Comparison of ENCODE assay signal across 7 cellular contexts in the genomic region with DNA sequence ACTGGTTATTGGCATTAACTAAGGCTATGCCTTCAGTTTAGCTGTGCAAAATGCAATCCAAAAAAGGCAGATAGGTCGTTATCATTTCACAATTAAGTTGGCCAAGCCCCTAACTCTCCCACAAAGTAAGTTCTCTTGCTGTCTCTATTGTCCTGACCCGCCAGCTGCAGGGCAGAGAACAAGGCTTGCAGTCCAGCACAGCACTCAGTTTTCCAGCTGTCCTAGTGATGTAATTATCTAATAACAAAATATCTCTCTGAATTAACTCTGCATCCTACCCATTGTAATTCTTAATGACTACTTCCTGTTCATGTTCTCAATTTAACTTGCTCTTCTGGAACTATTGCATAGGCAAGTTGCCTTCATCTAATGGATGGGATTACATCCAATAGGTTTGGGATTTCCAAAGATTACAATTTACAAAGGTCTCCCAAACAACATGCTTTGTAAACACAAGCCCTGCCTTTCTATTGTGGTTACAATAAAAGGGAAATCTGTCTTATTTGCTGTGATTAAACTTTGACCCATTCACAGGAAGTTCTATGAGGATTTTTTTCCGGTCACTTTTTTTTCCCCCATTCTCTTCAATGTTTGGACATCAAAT. TPM values are rescaled to one million over a fixed set of nuclear protein-coding genes. Genes with fewer than 3 reads are reported as not detected.
DNase-seq lines count a peak whose midpoint lies in the region; ATAC-seq and TF ChIP-seq lines count a peak whose summit lies in the region.

No MANE protein-coding gene starts in this region.

- no peak overlapping the region for H2AFZ ChIP-seq in mammary epithelial cell (ENCODE audit: low read depth, low read length)
- H2AFZ ChIP-seq in smooth muscle cell (ENCODE audit: low read depth) = no peak overlapping the region

- H4K20me1 ChIP-seq in mammary epithelial cell (ENCODE audit: insufficient read depth, low read length) = no peaks in the 10 kb centered on the region
- peaks cover 74% of the 10 kb centered on the region for H4K20me1 ChIP-seq in smooth muscle cell (ENCODE audit: low read depth)

- DNase-seq in LHCN-M2 (ENCODE audit: low read depth) (peak; percentile 76), RWPE2 (ENCODE audit: low spot score) (no peak), heart right ventricle (peak; percentile 31 to 51), sciatic nerve (ENCODE audit: low spot score) (no peak), mammary epithelial cell (no peak), smooth muscle cell (lab: John Stamatoyannopoulos, UW; ENCODE audit: unreplicated experiment) (no peak)

- peaks cover 24% of the 10 kb centered on the region for H3K36me3 ChIP-seq in RWPE2 (ENCODE audit: low read depth)
- H3K36me3 ChIP-seq in heart right ventricle = no peaks in the 10 kb centered on the region
- peaks cover 4% of the 10 kb centered on the region for H3K36me3 ChIP-seq in mammary epithelial cell (ENCODE audit: insufficient read depth, low read length)
- H3K36me3 ChIP-seq in smooth muscle cell (ENCODE audit: low read depth) = no peaks in the 10 kb centered on the region

- ATAC-seq in RWPE2 (ENCODE audit: low read depth) = 0 out of 3 replicates have a peak, but pooled peaks have one; percentile 16
- peak; percentile 85 to 94 (median 90) for ATAC-seq in heart right ventricle
- peak; percentile 93 for ATAC-seq in sciatic nerve
- no peak for ATAC-seq in HG03520 (IDR thresholded peaks at IDR 0.05; ENCODE audit: unreplicated experiment)

- H3K27me3 ChIP-seq in RWPE2 (ENCODE audit: insufficient read depth, poor library complexity, severe bottlenecking) (no peaks in the 10 kb centered on the region), heart right ventricle (no peaks in the 10 kb centered on the region), mammary epithelial cell (ENCODE audit: insufficient read depth, low read length) (no peaks in the 10 kb centered on the region), smooth muscle cell (ENCODE audit: low read depth) (no peaks in the 10 kb centered on the region)

- H3K9ac ChIP-seq in mammary epithelial cell (ENCODE audit: insufficient read depth, low read length) = no peak overlapping the region
- no peak overlapping the region for H3K9ac ChIP-seq in smooth muscle cell (ENCODE audit: low read depth)

- dilution Hi-C loops in mammary epithelial cell (cut with HindIII; ENCODE audit: low sequenced_read_pairs) = no loop called here

- H3K4me2 ChIP-seq in mammary epithelial cell (ENCODE audit: insufficient read depth, low read depth, low read length) = no peak overlapping the region
- H3K4me2 ChIP-seq in smooth muscle cell = no peak overlapping the region

- H3K79me2 ChIP-seq in mammary epithelial cell (ENCODE audit: insufficient read depth, low read length) = peaks cover 96% of the 10 kb centered on the region
- H3K79me2 ChIP-seq in smooth muscle cell (ENCODE audit: low read depth) = peaks cover 91% of the 10 kb centered on the region

- H3K9me3 ChIP-seq in RWPE2 (ENCODE audit: severe bottlenecking) (peaks cover 3% of the 10 kb centered on the region), heart right ventricle (peaks cover 0 to 4% (median 0%) of the 10 kb centered on the region in 11 donors), mammary epithelial cell (replicated peaks; ENCODE audit: insufficient read depth, low read length) (peaks cover 4% of the 10 kb centered on the region), smooth muscle cell (replicated peaks; ENCODE audit: low read depth) (no peaks in the 10 kb centered on the region)

- in situ Hi-C loops in mammary epithelial cell (cut with MboI; ENCODE audit: low sequenced_read_pairs in 2 of 2) = no loop called here

- CTCF ChIA-PET in mammary epithelial cell (lab: Charles Lee; ENCODE audit: low non-redundant PET) = no interaction called here

- H3K4me3 ChIP-seq in RWPE2 (ENCODE audit: severe bottlenecking) (no peak overlapping the region), heart right ventricle (no peak overlapping the region), mammary epithelial cell (replicated peaks in 1 of 3; ENCODE audit: insufficient read depth in 1 of 3, low read depth in 2 of 3, low read length in 3 of 3) (no peak overlapping the region), smooth muscle cell (no peak overlapping the region)

- no TSS peak for BruUV-seq in mammary epithelial cell (replicated peaks; lab: Mats Ljungman, UMichigan)

- WGBS in heart right ventricle, 2 donors = 20 to 23% methylated on average over 3 of the region's 3 CpGs
- WGBS in mammary epithelial cell (ENCODE audit: low coverage, missing lambda C conversion rate) = 84% methylated on average over 3 of the region's 3 CpGs
- WGBS in smooth muscle cell (ENCODE audit: low lambda C conversion rate) = 91% methylated on average over 3 of the region's 3 CpGs

- H3K27ac ChIP-seq in RWPE2 (ENCODE audit: poor library complexity, severe bottlenecking) = peak overlapping the region; percentile 7
- peak overlapping the region in 8 of 10 donors; percentile 9 to 69 (median 37) for H3K27ac ChIP-seq in heart right ventricle
- H3K27ac ChIP-seq in mammary epithelial cell (ENCODE audit: insufficient read depth, low read depth, low read length) = no peak overlapping the region
- H3K27ac ChIP-seq in smooth muscle cell (ENCODE audit: low read depth) = no peak overlapping the region

- H3F3A ChIP-seq in smooth muscle cell (ENCODE audit: low read depth) = no peaks in the 10 kb centered on the region

- TF ChIP-seq CTCF in RWPE2 (IDR thresholded peaks at IDR 0.05; ENCODE audit: poor library complexity, severe bottlenecking) (no peak), heart right ventricle (IDR thresholded peaks at IDR 0.05) (no peak), mammary epithelial cell (conservative IDR thresholded peaks at IDR 0.05 in 1 of 2, IDR thresholded peaks at IDR 0.05 in 1 of 2; ENCODE audit: extremely low read depth in 1 of 2, insufficient read depth in 1 of 2, low read depth in 1 of 2, low read length in 2 of 2) (no peak), smooth muscle cell (IDR thresholded peaks at IDR 0.05; ENCODE audit: borderline replicate concordance, insufficient read depth, poor library complexity, severe bottlenecking) (no peak)

- intact Hi-C loops in heart right ventricle (cut with DNase I) = loop anchor here in 4 of 10 donors (2.0 to 10.0 kb wide), 6 partner anchors 51 to 149 kb away; a partner anchor contains a TSS
- intact Hi-C loops in sciatic nerve (cut with DNase I) = no loop called here
- intact Hi-C loops in mammary epithelial cell (cut with micrococcal nuclease) = no loop called here

- H3K4me1 ChIP-seq in RWPE2 (ENCODE audit: insufficient read depth, poor library complexity, severe bottlenecking) (peaks cover 22% of the 10 kb centered on the region), heart right ventricle (peaks cover 0 to 66% (median 46%) of the 10 kb centered on the region in 9 donors), mammary epithelial cell (ENCODE audit: insufficient read depth, low read length) (peaks cover 13% of the 10 kb centered on the region), smooth muscle cell (ENCODE audit: low read depth) (peaks cover 16% of the 10 kb centered on the region)

RNA-seq across cellular contexts. Expression of a gene that starts 55.2 kb away (rescaled TPM):
- total RNA-seq in LHCN-M2 (2014; rRNA removed) = 66.1 and 66.2 TPM in 2 replicates
- 19.8 TPM for polyA plus RNA-seq in LHCN-M2 (2012)
- total RNA-seq in heart right ventricle = 10 to 100 TPM; 12.9 to 31.5 (median 16.8) TPM
- 1 to 10 TPM; 2.6 to 3.0 TPM for polyA plus RNA-seq in heart right ventricle
- total RNA-seq in sciatic nerve = 31.0 TPM
- 100 to 1,000 TPM; 130 to 171 TPM for total RNA-seq in mammary epithelial cell
- polyA plus RNA-seq in mammary epithelial cell = 49.2 TPM
- 277 TPM for polyA minus RNA-seq in mammary epithelial cell
- 99.2 and 118 TPM in 2 replicates for total RNA-seq in smooth muscle cell
- 26.7 and 34.2 TPM in 2 replicates for polyA plus RNA-seq in smooth muscle cell

Comparison
In these comparisons a context has a peak if more than half of its experiments do, and no peak if none do; other contexts are left out.
1. DNase-seq: peak in LHCN-M2 (single experiment) and heart right ventricle (2 of 2); none in RWPE2 (single experiment), sciatic nerve (single experiment), mammary epithelial cell (single experiment) and smooth muscle cell (single experiment).
2. H3K27ac ChIP-seq: peak in RWPE2 (single experiment) and heart right ventricle (8 of 10); none in mammary epithelial cell (single experiment) and smooth muscle cell (single experiment).